In genomic region chr7:50270531-50271018, GRCh38 we compare ENCODE assay signal across 14 cellular contexts. TPM values are rescaled to one million over a fixed set of nuclear protein-coding genes. Genes with fewer than 3 reads are reported as not detected.
DNase-seq lines count a peak whose midpoint lies in the region; ATAC-seq and TF ChIP-seq lines count a peak whose summit lies in the region.
"Had no signal": no experiment of that assay in that cellular context is flagged by ENCODE, and none has a peak within 500 bp of the region (broad histone marks: within the 10 kb centered on the region; RNA-seq: fewer than 3 reads in every experiment).

No MANE protein-coding gene starts in this region.

- H3K4me1 Mint-ChIP-seq in activated T-cell treated with anti-CD3 and anti-CD28 coated beads, Interleukin-2, amount 50 U/mL, for 72 hours (ENCODE audit: low read depth), result peaks cover 94% of the 10 kb centered on the region
- H3K4me1 Mint-ChIP-seq in stimulated activated memory B cell treated with anti-CD40 and anti-IgM and Interleukin-4, amounts not matched to agents 10 μg/mL and 1 μg/mL and 100 μg/mL, for 72 hours, result peaks cover 94% of the 10 kb centered on the region

- peak overlapping the region; percentile 2 for H3K4me3 ChIP-seq in OCI-LY7 (ENCODE audit: low read depth, low read length, poor library complexity, severe bottlenecking)
- H3K4me3 ChIP-seq: HAP-1 had no signal

- H3K79me2 ChIP-seq in OCI-LY7 (ENCODE audit: insufficient read depth, low read depth, low read length), result no peaks in the 10 kb centered on the region

- H3K36me3 Mint-ChIP-seq in activated T-cell treated with anti-CD3 and anti-CD28 coated beads, Interleukin-2, amount 50 U/mL, for 72 hours (ENCODE audit: insufficient read depth in 2 of 2), result peaks cover 0 to 2% of the 10 kb centered on the region in 2 donors
- no peaks in the 10 kb centered on the region for H3K36me3 Mint-ChIP-seq in stimulated activated memory B cell treated with anti-CD40 and anti-IgM and Interleukin-4, amounts not matched to agents 10 μg/mL and 1 μg/mL and 100 μg/mL, for 72 hours
- H3K36me3 Mint-ChIP-seq: type B pancreatic cell had no signal

- H2AFZ ChIP-seq in OCI-LY7 (ENCODE audit: low read length), result peak overlapping the region; percentile 50; the same call in 1 of the 2 replicates

- peak overlapping the region; percentile 85 for H3K27ac ChIP-seq in OCI-LY7 (ENCODE audit: low read depth, low read length, poor library complexity, severe bottlenecking)
- H3K27ac ChIP-seq: neutrophil had no signal

- no peaks in the 10 kb centered on the region for H3K9me2 ChIP-seq in OCI-LY7 (ENCODE audit: insufficient read depth, low read length)

- peaks cover 2 to 3% of the 10 kb centered on the region in 2 donors for H3K9me3 Mint-ChIP-seq in activated T-cell treated with anti-CD3 and anti-CD28 coated beads, Interleukin-2, amount 50 U/mL, for 72 hours
- H3K9me3 Mint-ChIP-seq in stimulated activated memory B cell treated with anti-CD40 and anti-IgM and Interleukin-4, amounts not matched to agents 10 μg/mL and 1 μg/mL and 100 μg/mL, for 72 hours, result peaks cover 4% of the 10 kb centered on the region

- H3K27me3 Mint-ChIP-seq in activated T-cell treated with anti-CD3 and anti-CD28 coated beads, Interleukin-2, amount 50 U/mL, for 72 hours (ENCODE audit: low read depth), result no peaks in the 10 kb centered on the region
- no peaks in the 10 kb centered on the region for H3K27me3 Mint-ChIP-seq in stimulated activated memory B cell treated with anti-CD40 and anti-IgM and Interleukin-4, amounts not matched to agents 10 μg/mL and 1 μg/mL and 100 μg/mL, for 72 hours

- DNase-seq in activated T-cell treated with anti-CD3 and anti-CD28 coated beads, Interleukin-2, amount 50 U/mL, for 72 hours, result no peak
- DNase-seq in activated T-cell treated with anti-CD3 and anti-CD28 coated beads, Interleukin-2, amount 50 U/mL, for 1 hour, result no peak
- DNase-seq in OCI-LY7 (ENCODE audit: low spot score) (no peak), NCI-H2029 (lab: John Stamatoyannopoulos, UW) (no peak), left cardiac atrium (no peak)
- DNase-seq in stimulated activated CD4-positive, alpha-beta T cell treated with anti-CD3 and anti-CD28 coated beads, Interleukin-4, amount 100 ng/mL, for 24 hours, result no peak
- DNase-seq: activated CD4-positive, alpha-beta T cell treated with anti-CD3 and anti-CD28 coated beads, Interleukin-2, amount 50 U/mL, for 48 hours; kidney; NCI-H226 had no signal

- TF ChIP-seq CTCF in OCI-LY7 (conservative IDR thresholded peaks at IDR 0.05; ENCODE audit: low read length), result no peak

- no TSS peak for BruUV-seq in OCI-LY7 (replicated peaks; lab: Mats Ljungman, UMichigan)

- POLR2A ChIA-PET in OCI-LY7 (lab: Charles Lee), result interaction anchor here (0.6 to 6.8 kb wide), 2 partner anchors 11 to 65 kb away, joined by 3 to 57 read pairs; no protein-coding TSS in a partner anchor

- peaks cover 8% of the 10 kb centered on the region; the same call in 1 of the 2 replicates for H3K9me3 ChIP-seq in OCI-LY7 (ENCODE audit: low read length)
- H3K9me3 ChIP-seq: HAP-1, neutrophil had no signal

- no peaks in the 10 kb centered on the region for H4K20me1 ChIP-seq in OCI-LY7 (ENCODE audit: insufficient read depth, low read length)

- no peak for ATAC-seq in activated T-cell treated with anti-CD3 and anti-CD28 coated beads, Interleukin-2, amount 50 U/mL, for 72 hours (replicated peaks in 1 of 2)
- ATAC-seq in HG02588 (IDR thresholded peaks at IDR 0.05; ENCODE audit: unreplicated experiment) (peak; percentile 22), left cardiac atrium (no peak)
- ATAC-seq in stimulated activated memory B cell treated with anti-CD40 and anti-IgM and Interleukin-4, amounts not matched to agents 10 μg/mL and 1 μg/mL and 100 μg/mL, for 72 hours, result peak; percentile 57

- peaks cover 6% of the 10 kb centered on the region; the same call in 1 of the 2 replicates for H3K36me3 ChIP-seq in OCI-LY7 (ENCODE audit: insufficient read depth, low read length)
- H3K36me3 ChIP-seq: HAP-1, neutrophil had no signal

- peak overlapping the region; percentile 21; the same call in 1 of the 2 replicates for H3K4me2 ChIP-seq in OCI-LY7 (ENCODE audit: low read length)

- H3K4me1 ChIP-seq in OCI-LY7 (ENCODE audit: insufficient read depth, low read length, poor library complexity, severe bottlenecking), result peaks cover 100% of the 10 kb centered on the region
- H3K4me1 ChIP-seq: HAP-1 had no signal

- intact Hi-C loops in OCI-LY7 (cut with micrococcal nuclease; ENCODE audit: unreplicated experiment), result no loop called here
- intact Hi-C loops in left cardiac atrium (cut with DNase I), result loop anchor here in 1 of 2 donors (10.0 kb wide), 1 partner anchor 56 kb away; no protein-coding TSS in a partner anchor

- H3K4me3 Mint-ChIP-seq in activated T-cell treated with anti-CD3 and anti-CD28 coated beads, Interleukin-2, amount 50 U/mL, for 72 hours, result peak overlapping the region in 1 of 2 donors; percentile 41
- H3K4me3 Mint-ChIP-seq in stimulated activated memory B cell treated with anti-CD40 and anti-IgM and Interleukin-4, amounts not matched to agents 10 μg/mL and 1 μg/mL and 100 μg/mL, for 72 hours, result no peak overlapping the region
- H3K4me3 Mint-ChIP-seq: type B pancreatic cell had no signal

- peak overlapping the region; percentile 32 for H3K27ac Mint-ChIP-seq in activated T-cell treated with anti-CD3 and anti-CD28 coated beads, Interleukin-2, amount 50 U/mL, for 72 hours
- H3K27ac Mint-ChIP-seq in stimulated activated memory B cell treated with anti-CD40 and anti-IgM and Interleukin-4, amounts not matched to agents 10 μg/mL and 1 μg/mL and 100 μg/mL, for 72 hours, result peak overlapping the region; percentile 93
- H3K27ac Mint-ChIP-seq: type B pancreatic cell had no signal

- CTCF ChIA-PET in OCI-LY7 (lab: Charles Lee; ENCODE audit: unreplicated experiment), result no interaction called here

RNA-seq across cellular contexts. Expression of gene IKZF1, which starts 33.9 kb away (rescaled TPM):
- 100 to 1,000 TPM; 427 to 504 TPM for total RNA-seq in activated T-cell treated with anti-CD3 and anti-CD28 coated beads, Interleukin-2, amount 50 U/mL, for 72 hours
- 90.0 and 108 TPM in 2 replicates for total RNA-seq in OCI-LY7 (2014; rRNA removed; shearing (Covaris generic))
- total RNA-seq in OCI-LY7 (2022) (161 and 163 TPM in 2 replicates), left cardiac atrium (1 to 10 TPM; 4.4 to 9.2 TPM)

Comparison
In these comparisons a context has a peak if more than half of its experiments do, and no peak if none do; other contexts are left out.
1. ATAC-seq: peak in HG02588 (single experiment) and stimulated activated memory B cell treated with anti-CD40 and anti-IgM and Interleukin-4, amounts not matched to agents 10 μg/mL and 1 μg/mL and 100 μg/mL, for 72 hours (single experiment); none in activated T-cell treated with anti-CD3 and anti-CD28 coated beads, Interleukin-2, amount 50 U/mL, for 72 hours (0 of 2) and left cardiac atrium (0 of 2).
2. RNA of gene IKZF1, which starts 33.9 kb away (total RNA-seq): 427 to 504 TPM in activated T-cell treated with anti-CD3 and anti-CD28 coated beads, Interleukin-2, amount 50 U/mL, for 72 hours and 90.0 to 163 TPM in OCI-LY7; 4.4 to 9.2 TPM in left cardiac atrium; every median in the first group is over 4 times any median in the second.